Comparison of ENCODE assay signal across 8 cellular contexts in genomic region chr3:177357352-177358084, GRCh38.
DNase-seq lines count a peak whose midpoint lies in the region; ATAC-seq and TF ChIP-seq lines count a peak whose summit lies in the region.

No MANE protein-coding gene starts in this region.

- peak; percentile 20 for ATAC-seq in lung (ENCODE audit: insufficient read depth, low FRiP score)
- no peak for ATAC-seq in GM19351 (IDR thresholded peaks at IDR 0.05; ENCODE audit: unreplicated experiment)
- ATAC-seq in GM21619 (IDR thresholded peaks at IDR 0.05; ENCODE audit: unreplicated experiment), result no peak

- H3K4me1 ChIP-seq in SJSA1 (replicated peaks), result peaks cover 43% of the 10 kb centered on the region
- peaks cover 16 to 24% of the 10 kb centered on the region in 2 donors for H3K4me1 ChIP-seq in lung (ENCODE audit: control insufficient read depth in 2 of 2, insufficient read depth in 2 of 2, low read length in 2 of 2)
- peaks cover 49 to 60% of the 10 kb centered on the region in 2 donors for H3K4me1 ChIP-seq in thyroid gland

- peak in 1 of 2 donors; percentile 24 for TF ChIP-seq POLR2A in thyroid gland (IDR thresholded peaks at IDR 0.05)

- H3K9me3 ChIP-seq in SJSA1 (replicated peaks) (no peaks in the 10 kb centered on the region), lung (ENCODE audit: control insufficient read depth in 2 of 2, insufficient read depth in 1 of 2, low read length in 1 of 2) (no peaks in the 10 kb centered on the region), thyroid gland (no peaks in the 10 kb centered on the region)

- DNase-seq in DMS79 treated with DMSO at 0.1 percent for 48 hours (lab: John Stamatoyannopoulos, UW) (peak; percentile 19), HT-29 (ENCODE audit: low spot score) (peak; percentile 94), SJSA1 (ENCODE audit: low read depth in 1 of 2, low spot score in 2 of 2) (peak; percentile 64 to 82), choroid plexus epithelial cell (ENCODE audit: low read depth) (peak; percentile 76), lung (ENCODE audit: low spot score) (peak; percentile 29), thyroid gland (peak; percentile 35 to 37)

- H3K36me3 ChIP-seq in SJSA1 (no peaks in the 10 kb centered on the region), lung (ENCODE audit: control insufficient read depth in 2 of 2, insufficient read depth in 2 of 2, low read length in 2 of 2) (no peaks in the 10 kb centered on the region), thyroid gland (no peaks in the 10 kb centered on the region)

- H3K27me3 ChIP-seq in SJSA1 (replicated peaks), result no peaks in the 10 kb centered on the region
- H3K27me3 ChIP-seq in lung (ENCODE audit: control insufficient read depth, insufficient read depth), result no peaks in the 10 kb centered on the region
- no peaks in the 10 kb centered on the region for H3K27me3 ChIP-seq in thyroid gland

- H3K4me3 ChIP-seq in SJSA1 (peak overlapping the region; percentile 21), choroid plexus epithelial cell (ENCODE audit: low read depth, low read length) (no peak overlapping the region), lung (no peak overlapping the region), thyroid gland (replicated peaks in 1 of 3) (no peak overlapping the region)

- whole genome bisulfite sequencing in lung, 2 donors, result 15 to 19% methylated on average over 5 of the region's 5 CpGs
- 13 to 22% methylated on average over 5 of the region's 5 CpGs for WGBS in thyroid gland, 2 donors

- intact Hi-C loops in thyroid gland (cut with DNase I), result loop anchor here (5.0 to 10.0 kb wide), 3 partner anchors 53 to 303 kb away; partner anchors contain the start of gene TBL1XR1

- H3K27ac ChIP-seq in SJSA1, result peak overlapping the region; percentile 95
- H3K27ac ChIP-seq in lung (ENCODE audit: low read depth in 1 of 2, low read length in 1 of 2), result peak overlapping the region; percentile 90 to 96
- H3K27ac ChIP-seq in thyroid gland, result peak overlapping the region; percentile 74 to 88 (median 76)

- peak; percentile 13 for TF ChIP-seq CTCF in choroid plexus epithelial cell (conservative IDR thresholded peaks at IDR 0.05; ENCODE audit: low read depth, low read length)
- TF ChIP-seq CTCF in lung (IDR thresholded peaks at IDR 0.05; ENCODE audit: control extremely low read depth, extremely low read depth), result no peak
- peak in 1 of 6 experiments; percentile 8 for TF ChIP-seq CTCF in thyroid gland (IDR thresholded peaks at IDR 0.05)

Comparison
In these comparisons a context has a peak if more than half of its experiments do, and no peak if none do; other contexts are left out.
1. DNase-seq: peak in every context shown above with its lines; median percentile 94 in HT-29; 76 in choroid plexus epithelial cell; 73 in SJSA1; 36 in thyroid gland; 29 in lung; 19 in DMS79 treated with DMSO at 0.1 percent for 48 hours.